14 cellular contexts compared by ENCODE assay signal in the genomic region with DNA sequence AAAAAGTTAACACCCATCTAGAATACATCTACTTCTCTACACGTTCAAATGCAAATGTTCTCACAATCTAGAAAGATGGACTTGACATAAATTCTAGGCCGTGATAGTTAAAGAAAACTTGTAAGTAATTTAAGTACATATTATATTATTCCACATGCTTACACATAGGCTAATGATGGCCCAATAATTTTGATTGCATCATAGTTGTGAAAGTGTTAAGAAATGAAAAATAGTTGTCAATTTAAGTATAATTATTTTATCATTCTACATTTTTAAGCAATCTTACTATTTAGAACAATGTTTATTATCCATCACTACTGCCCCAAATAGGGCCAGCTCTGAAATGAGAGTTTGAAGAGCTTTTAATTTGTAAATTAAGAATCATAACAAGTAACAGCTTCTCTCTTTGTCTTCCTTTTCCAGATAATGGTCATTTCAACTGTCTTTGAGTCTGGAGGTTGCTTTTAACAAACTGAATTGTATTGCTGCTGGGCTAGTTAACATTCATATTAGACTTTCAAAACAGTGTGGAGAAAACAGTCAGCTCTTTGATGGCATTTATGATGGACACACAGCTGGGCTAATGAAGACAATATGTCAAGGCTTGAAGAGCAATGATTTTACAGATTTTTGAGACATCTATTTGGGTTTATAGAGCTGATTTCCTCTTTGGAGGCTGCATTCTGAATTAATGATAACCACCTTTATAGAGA.
DNase-seq lines count a peak whose midpoint lies in the region; ATAC-seq and TF ChIP-seq lines count a peak whose summit lies in the region.
"Had no signal": no experiment of that assay in that cellular context is flagged by ENCODE, and none has a peak within 500 bp of the region (broad histone marks: within the 10 kb centered on the region; RNA-seq: fewer than 3 reads in every experiment).

No MANE protein-coding gene starts in this region.

- H3K4me3 ChIP-seq in BLaER1: no peak overlapping the region
- no peak overlapping the region for H3K4me3 ChIP-seq in Loucy (ENCODE audit: low read length, poor library complexity, severe bottlenecking)
- H3K4me3 ChIP-seq in lower lobe of right lung: no peak overlapping the region
- H3K4me3 ChIP-seq: HAP-1 had no signal

- H4K20me1 ChIP-seq in BLaER1 (no peaks in the 10 kb centered on the region), Loucy (ENCODE audit: insufficient read depth, low read length, poor library complexity, severe bottlenecking) (no peaks in the 10 kb centered on the region)

- H3K27me3 ChIP-seq in BLaER1: no peaks in the 10 kb centered on the region
- no peaks in the 10 kb centered on the region for H3K27me3 ChIP-seq in Loucy (ENCODE audit: insufficient read depth, low read length, poor library complexity, severe bottlenecking)
- no peaks in the 10 kb centered on the region for H3K27me3 ChIP-seq in lower lobe of right lung (ENCODE audit: low read depth)
- H3K27me3 ChIP-seq: BE2C had no signal

- H3K9me2 ChIP-seq in Loucy (replicated peaks; ENCODE audit: low read depth, low read length): no peaks in the 10 kb centered on the region

- no peaks in the 10 kb centered on the region for H3K79me2 ChIP-seq in Loucy (ENCODE audit: insufficient read depth, low read length)

- TF ChIP-seq CTCF in Loucy (conservative IDR thresholded peaks at IDR 0.05; ENCODE audit: low read length) (no peak), lower lobe of right lung (IDR thresholded peaks at IDR 0.05) (no peak)

- peak overlapping the region; percentile 39; the same call in 1 of the 2 replicates for H3K4me2 ChIP-seq in BLaER1
- H3K4me2 ChIP-seq in Loucy (ENCODE audit: low read depth, low read length, poor library complexity, severe bottlenecking): no peak overlapping the region

- H3K4me1 ChIP-seq in BLaER1 (peaks cover 48% of the 10 kb centered on the region), Loucy (ENCODE audit: insufficient read depth, low read length, poor library complexity, severe bottlenecking) (peaks cover 36% of the 10 kb centered on the region), lower lobe of right lung (no peaks in the 10 kb centered on the region)
- H3K4me1 ChIP-seq: BE2C, HAP-1 had no signal

- H3K36me3 ChIP-seq in BLaER1 (no peaks in the 10 kb centered on the region), Loucy (ENCODE audit: insufficient read depth, low read length) (no peaks in the 10 kb centered on the region), lower lobe of right lung (no peaks in the 10 kb centered on the region)
- H3K36me3 ChIP-seq: BE2C, HAP-1 had no signal

- ATAC-seq in GM21390 (IDR thresholded peaks at IDR 0.05; ENCODE audit: unreplicated experiment): no peak
- no peak for ATAC-seq in lower lobe of right lung

- H2AFZ ChIP-seq in Loucy (ENCODE audit: low read length): peak overlapping the region; percentile 16; the same call in 1 of the 2 replicates

- H3K9me3 ChIP-seq in BLaER1 (no peaks in the 10 kb centered on the region), Loucy (ENCODE audit: insufficient read depth, low read depth, low read length) (no peaks in the 10 kb centered on the region), lower lobe of right lung (no peaks in the 10 kb centered on the region)
- H3K9me3 ChIP-seq: BE2C, HAP-1 had no signal

- peak; percentile 68 for DNase-seq in globus pallidus (ENCODE audit: low spot score)
- peak; percentile 56 for DNase-seq in superior temporal gyrus (ENCODE audit: extremely low spot score)
- DNase-seq in C1 segment of cervical spinal cord (lab: John Stamatoyannopoulos, UW): no peak
- no peak for DNase-seq in lower lobe of right lung
- DNase-seq: BE2C; CD4-positive, CD25-positive, alpha-beta regulatory T cell; DMS53; GF-D8; GOT3; KBM-7 had no signal

- intact Hi-C loops in lower lobe of right lung (cut with DNase I): no loop called here

- no peaks in the 10 kb centered on the region for H3F3A ChIP-seq in Loucy (ENCODE audit: low read depth)

- H3K9ac ChIP-seq in BLaER1: no peak overlapping the region
- H3K9ac ChIP-seq in Loucy (ENCODE audit: low read depth, low read length, poor library complexity, severe bottlenecking): no peak overlapping the region

- H3K27ac ChIP-seq in BLaER1 (peak overlapping the region; percentile 49), lower lobe of right lung (no peak overlapping the region)

Comparison
In these comparisons a context has a peak if more than half of its experiments do, and no peak if none do; other contexts are left out.
1. DNase-seq: peak in globus pallidus (single experiment) and superior temporal gyrus (single experiment); none in C1 segment of cervical spinal cord (0 of 14) and lower lobe of right lung (single experiment).